Comparison of ENCODE assay signal across 9 cellular contexts in genomic region chr1:13730751-13731482, GRCh38. TPM values are rescaled to one million over a fixed set of nuclear protein-coding genes. Genes with fewer than 3 reads are reported as not detected.
A peak's percentile ranks its signal among the peaks of the same experiment; 100 is the strongest.
DNase-seq lines count a peak whose midpoint lies in the region; ATAC-seq and TF ChIP-seq lines count a peak whose summit lies in the region.
"Had no signal": no experiment of that assay in that cellular context is flagged by ENCODE, and none has a peak within 500 bp of the region (broad histone marks: within the 10 kb centered on the region; RNA-seq: fewer than 3 reads in every experiment).

No MANE protein-coding gene starts in this region.

- WGBS in liver: 67% methylated on average over 12 of the region's 12 CpGs

- ATAC-seq in GM18498 (IDR thresholded peaks at IDR 0.05; ENCODE audit: unreplicated experiment) (peak; percentile 94), HG02588 (IDR thresholded peaks at IDR 0.05; ENCODE audit: unreplicated experiment) (peak; percentile 84)

- no peaks in the 10 kb centered on the region for H3K4me1 ChIP-seq in liver (ENCODE audit: control insufficient read depth in 4 of 4, insufficient read depth in 4 of 4, low read length in 3 of 4)
- H3K4me1 ChIP-seq in BE2C: no peaks in the 10 kb centered on the region

- no peaks in the 10 kb centered on the region for H3K27me3 Mint-ChIP-seq in chondrocyte (ENCODE audit: low read depth)

- peak overlapping the region in 1 of 2 donors; percentile 22 for H3K27ac ChIP-seq in liver (ENCODE audit: low read depth in 1 of 2, low read length in 2 of 2)
- H3K27ac ChIP-seq: tibial artery had no signal

- H3K4me3 ChIP-seq in liver (ENCODE audit: low read depth in 1 of 3, low read length in 3 of 3): no peak overlapping the region
- H3K4me3 ChIP-seq in BE2C (ENCODE audit: low read depth, low read length): no peak overlapping the region
- H3K4me3 ChIP-seq: tibial artery had no signal

- H3K27ac Mint-ChIP-seq in chondrocyte (ENCODE audit: unreplicated experiment): no peak overlapping the region

- H3K9ac ChIP-seq in liver (ENCODE audit: low read depth in 1 of 2, low read length in 2 of 2): peak overlapping the region in 1 of 2 donors; percentile 41

- peaks cover 3% of the 10 kb centered on the region for H3K36me3 Mint-ChIP-seq in chondrocyte (ENCODE audit: low read depth)

- H3K9me3 ChIP-seq in liver (ENCODE audit: control insufficient read depth in 4 of 4, low read length in 3 of 4) (no peaks in the 10 kb centered on the region), BE2C (no peaks in the 10 kb centered on the region)
- H3K9me3 ChIP-seq: tibial artery had no signal

- DNase-seq in NCI-H2227 treated with DMSO at 0.1 percent for 48 hours (lab: John Stamatoyannopoulos, UW): peak; percentile 14
- DNase-seq in activated T-helper 1 cell treated with anti-CD3 and anti-CD28 coated beads, Interleukin-2, amount 50 U/mL, for 16 hours (ENCODE audit: low read depth in 1 of 2, low spot score in 1 of 2): peak; percentile 60 to 68
- DNase-seq in stimulated activated CD8-positive, alpha-beta memory T cell treated with anti-CD3 and anti-CD28 coated beads, Interleukin-4, amount 100 ng/mL, for 48 hours: peak; percentile 80
- no peak for DNase-seq in chondrocyte (ENCODE audit: low spot score)
- DNase-seq in BE2C: no peak

- peaks cover 60% of the 10 kb centered on the region for H3K4me1 Mint-ChIP-seq in chondrocyte (ENCODE audit: low read depth)

- TF ChIP-seq RAD21 in liver (IDR thresholded peaks at IDR 0.05): no peak

- no peaks in the 10 kb centered on the region for H3K36me3 ChIP-seq in liver (ENCODE audit: control insufficient read depth in 4 of 4, insufficient read depth in 3 of 4, low read depth in 1 of 4, low read length in 3 of 4)
- H3K36me3 ChIP-seq in BE2C: no peaks in the 10 kb centered on the region

- no peak for TF ChIP-seq CTCF in liver (IDR thresholded peaks at IDR 0.05; ENCODE audit: low read depth, low read length, missing input control)
- TF ChIP-seq CTCF in chondrocyte (IDR thresholded peaks at IDR 0.05): no peak
- TF ChIP-seq CTCF in BE2C (IDR thresholded peaks at IDR 0.05; ENCODE audit: low read depth, low read length): no peak

- H3K4me3 Mint-ChIP-seq in chondrocyte (ENCODE audit: unreplicated experiment): no peak overlapping the region

- no peaks in the 10 kb centered on the region for H3K9me3 Mint-ChIP-seq in chondrocyte (ENCODE audit: low read depth)

- peaks cover 0 to 3% (median 0%) of the 10 kb centered on the region in 4 donors for H3K27me3 ChIP-seq in liver (ENCODE audit: control insufficient read depth in 4 of 4, insufficient read depth in 4 of 4, low read length in 3 of 4)
- no peaks in the 10 kb centered on the region for H3K27me3 ChIP-seq in BE2C
- H3K27me3 ChIP-seq: tibial artery had no signal

TF ChIP-seq in liver, 16 proteins besides CTCF, POLR2A, EP300 and RAD21:
- no peak for TF ChIP-seq REST (IDR thresholded peaks at IDR 0.05)
- no peak for TF ChIP-seq NR2F2 (IDR thresholded peaks at IDR 0.05)
- peak; percentile 46 to 63 for TF ChIP-seq GABPA (IDR thresholded peaks at IDR 0.05 in 1 of 2, conservative IDR thresholded peaks at IDR 0.05 in 1 of 2)
- TF ChIP-seq SP1 (IDR thresholded peaks at IDR 0.05): no peak

RNA-seq across cellular contexts. Expression of gene PRDM2, which starts 30.9 kb away (rescaled TPM):
- total RNA-seq in liver (10 to 100 TPM in 1 of 2 donors, 1 to 10 TPM in 1; 9.6 to 13.9 TPM), chondrocyte (35.6 to 46.8 TPM (median 36.8 TPM) in 3 replicates)
- polyA plus RNA-seq in liver: 1 to 10 TPM; 4.5 to 6.2 TPM
- 15.2 TPM for polyA plus RNA-seq in BE2C (2012; ENCODE audit: insufficient read depth, insufficient read length, low read depth)

Comparison
In these comparisons a context has a peak if more than half of its experiments do, and no peak if none do; other contexts are left out.
1. DNase-seq: peak in NCI-H2227 treated with DMSO at 0.1 percent for 48 hours (single experiment), activated T-helper 1 cell treated with anti-CD3 and anti-CD28 coated beads, Interleukin-2, amount 50 U/mL, for 16 hours (2 of 2) and stimulated activated CD8-positive, alpha-beta memory T cell treated with anti-CD3 and anti-CD28 coated beads, Interleukin-4, amount 100 ng/mL, for 48 hours (single experiment); none in chondrocyte (single experiment) and BE2C (single experiment).